30 cellular contexts compared by ENCODE assay signal in the genomic region with DNA sequence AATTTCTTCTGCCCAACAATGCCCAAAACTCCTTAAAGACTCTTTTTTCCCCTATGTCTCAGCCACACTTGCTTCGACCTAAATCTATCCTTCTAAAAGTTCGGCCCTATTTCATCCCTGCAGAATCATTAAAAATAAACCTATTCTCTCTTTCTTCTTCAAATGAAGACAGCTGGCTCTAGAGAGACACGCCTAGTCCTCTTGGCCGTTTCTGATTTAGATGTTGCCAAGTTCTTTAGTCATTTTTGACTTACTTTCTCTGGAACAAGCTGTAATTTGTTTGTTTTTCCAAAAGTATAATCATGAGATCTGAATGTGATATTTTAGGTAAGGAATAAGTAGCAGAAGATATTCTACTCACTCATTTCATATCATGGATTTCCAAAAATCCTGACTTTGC.
"Had no signal": no experiment of that assay in that cellular context is flagged by ENCODE, and none has a peak within 500 bp of the region (broad histone marks: within the 10 kb centered on the region; RNA-seq: fewer than 3 reads in every experiment).

No MANE protein-coding gene starts in this region.

- H3K4me3 ChIP-seq: adrenal gland, body of pancreas, SJSA1 had no signal

- H3K27me3 ChIP-seq: adrenal gland, body of pancreas, SJSA1 had no signal

- H3K9me3 ChIP-seq: adrenal gland, body of pancreas, SJSA1, SK-N-SH had no signal

- H3K9ac ChIP-seq: KMS-11, SK-N-SH had no signal

- H3K4me1 Mint-ChIP-seq: activated CD4-positive, alpha-beta T cell treated with anti-CD3 and anti-CD28 coated beads for 36 hours; activated CD4-positive, alpha-beta T cell treated with anti-CD3 and anti-CD28 coated beads, Interleukin-2, amount 10 ng/mL, durations not matched to agents 7 days and 5 days; activated naive CD4-positive, alpha-beta T cell treated with anti-CD3 and anti-CD28 coated beads, Interleukin-2, amount 50 U/mL, for 24 hours; activated naive CD8-positive, alpha-beta T cell treated with anti-CD3 and anti-CD28 coated beads, Interleukin-2, amount 10 ng/mL, durations not matched to agents 7 days and 5 days had no signal

- H3K36me3 ChIP-seq: adrenal gland, SJSA1 had no signal

- H3K4me2 ChIP-seq: KMS-11, SK-N-SH had no signal

- H3K9me2 ChIP-seq: SK-N-SH had no signal

- H3K9me3 Mint-ChIP-seq: activated CD4-positive, alpha-beta T cell treated with anti-CD3 and anti-CD28 coated beads, Interleukin-2, amount 10 ng/mL, durations not matched to agents 7 days and 5 days; activated naive CD4-positive, alpha-beta T cell treated with anti-CD3 and anti-CD28 coated beads, Interleukin-2, amount 50 U/mL, for 24 hours; activated naive CD8-positive, alpha-beta T cell treated with anti-CD3 and anti-CD28 coated beads, Interleukin-2, amount 10 ng/mL, durations not matched to agents 7 days and 5 days; activated T-cell treated with anti-CD3 and anti-CD28 coated beads, Interleukin-2, amount 50 U/mL, for 24 hours; activated T-helper 2 cell treated with anti-CD3 and anti-CD28 coated beads, Interferon-gamma antibody, Interleukin-2, Interleukin-4, amounts not matched to agents 10 μg/mL and 5 μg/mL and 100 μg/mL, durations not matched to agents 14 hours and 24 hours and 36 hours; T-helper 1 cell treated with Interleukin-12 subunit alpha and Interleukin-12 subunit beta and Interleukin-4 antibody, amounts not matched to agents 30 μg/mL and 1 μg/mL, for 36 hours; T-helper 2 cell treated with Interferon-gamma antibody and Interleukin-4, amounts not matched to agents 5 μg/mL and 100 μg/mL, for 36 hours had no signal

- ATAC-seq: activated CD4-positive, alpha-beta T cell treated with anti-CD3 and anti-CD28 coated beads for 36 hours; activated CD4-positive, CD25-positive, alpha-beta regulatory T cell treated with anti-CD3 and anti-CD28 coated beads, Interleukin-2, amount 50 U/mL, for 24 hours; activated CD8-positive, alpha-beta T cell treated with anti-CD3 and anti-CD28 coated beads, Interleukin-2, amount 10 ng/mL, durations not matched to agents 7 days and 5 days; body of pancreas had no signal

- DNase-seq: activated CD4-positive, alpha-beta T cell treated with anti-CD3 and anti-CD28 coated beads for 36 hours; activated CD4-positive, alpha-beta T cell treated with anti-CD3 and anti-CD28 coated beads, Interleukin-2, amount 10 ng/mL, durations not matched to agents 7 days and 5 days; activated CD4-positive, alpha-beta T cell treated with anti-CD3 and anti-CD28 coated beads, Interleukin-2, amount 50 U/mL, for 48 hours; activated CD8-positive, alpha-beta T cell treated with anti-CD3 and anti-CD28 coated beads, Interleukin-2, amount 10 ng/mL, durations not matched to agents 7 days and 5 days; activated gamma-delta T cell; activated naive CD4-positive, alpha-beta T cell treated with Interleukin-2 at 50 U/mL for 16 hours; activated naive CD8-positive, alpha-beta T cell treated with anti-CD3 and anti-CD28 coated beads, Interleukin-2, amount 10 ng/mL, durations not matched to agents 7 days and 5 days; activated T-cell treated with anti-CD3 and anti-CD28 coated beads, Interleukin-2, amount 50 U/mL, for 24 hours; body of pancreas; central memory CD4-positive, alpha-beta T cell; NCI-H1105; NCI-H1417 treated with DMSO at 0.1 percent for 48 hours; NCI-H187 treated with DMSO at 0.1 percent for 48 hours; NCI-H2081; NCI-H226; NCI-H510A; NCI-H526; NCI-H748 treated with DMSO at 0.1 percent for 48 hours; NK-92 treated with Interleukin-12 subunit alpha and Interleukin-12 subunit beta, amount 100 ng/mL, for 24 hours; SHP77 treated with DMSO at 0.1 percent for 48 hours; SK-N-SH had no signal

- H3K27ac Mint-ChIP-seq: activated CD4-positive, alpha-beta T cell treated with anti-CD3 and anti-CD28 coated beads for 36 hours; activated CD4-positive, alpha-beta T cell treated with anti-CD3 and anti-CD28 coated beads, Interleukin-2, amount 10 ng/mL, durations not matched to agents 7 days and 5 days; activated CD8-positive, alpha-beta T cell treated with anti-CD3 and anti-CD28 coated beads, Interleukin-2, amount 10 ng/mL, durations not matched to agents 7 days and 5 days; activated naive CD4-positive, alpha-beta T cell treated with anti-CD3 and anti-CD28 coated beads, Interleukin-2, amount 50 U/mL, for 24 hours; activated naive CD8-positive, alpha-beta T cell treated with anti-CD3 and anti-CD28 coated beads, Interleukin-2, amount 10 ng/mL, durations not matched to agents 7 days and 5 days; activated T-cell treated with anti-CD3 and anti-CD28 coated beads, Interleukin-2, amount 50 U/mL, for 24 hours; activated T-helper 2 cell treated with anti-CD3 and anti-CD28 coated beads, Interferon-gamma antibody, Interleukin-2, Interleukin-4, amounts not matched to agents 10 μg/mL and 5 μg/mL and 100 μg/mL, durations not matched to agents 14 hours and 24 hours and 36 hours; T-helper 1 cell treated with Interleukin-12 subunit alpha and Interleukin-12 subunit beta and Interleukin-4 antibody, amounts not matched to agents 30 μg/mL and 1 μg/mL, for 36 hours; T-helper 2 cell treated with Interferon-gamma antibody and Interleukin-4, amounts not matched to agents 5 μg/mL and 100 μg/mL, for 36 hours; WTC11 had no signal

- H3K4me3 Mint-ChIP-seq: activated CD4-positive, alpha-beta T cell treated with anti-CD3 and anti-CD28 coated beads for 36 hours; activated CD4-positive, alpha-beta T cell treated with anti-CD3 and anti-CD28 coated beads, Interleukin-2, amount 10 ng/mL, durations not matched to agents 7 days and 5 days; activated CD8-positive, alpha-beta T cell treated with anti-CD3 and anti-CD28 coated beads, Interleukin-2, amount 10 ng/mL, durations not matched to agents 7 days and 5 days; activated naive CD4-positive, alpha-beta T cell treated with anti-CD3 and anti-CD28 coated beads, Interleukin-2, amount 50 U/mL, for 24 hours; activated naive CD8-positive, alpha-beta T cell treated with anti-CD3 and anti-CD28 coated beads, Interleukin-2, amount 10 ng/mL, durations not matched to agents 7 days and 5 days; activated T-cell treated with anti-CD3 and anti-CD28 coated beads, Interleukin-2, amount 50 U/mL, for 24 hours; T-helper 1 cell treated with Interleukin-12 subunit alpha and Interleukin-12 subunit beta and Interleukin-4 antibody, amounts not matched to agents 30 μg/mL and 1 μg/mL, for 36 hours; T-helper 2 cell treated with Interferon-gamma antibody and Interleukin-4, amounts not matched to agents 5 μg/mL and 100 μg/mL, for 36 hours; WTC11 had no signal

- H3K4me1 ChIP-seq: body of pancreas, SJSA1 had no signal

- H3K27ac ChIP-seq: adrenal gland, body of pancreas, KMS-11, SJSA1 had no signal

- H3K36me3 Mint-ChIP-seq: activated naive CD4-positive, alpha-beta T cell treated with anti-CD3 and anti-CD28 coated beads, Interleukin-2, amount 50 U/mL, for 24 hours; activated naive CD8-positive, alpha-beta T cell treated with anti-CD3 and anti-CD28 coated beads, Interleukin-2, amount 10 ng/mL, durations not matched to agents 7 days and 5 days had no signal
